ENCODE assay signal across 27 cellular contexts in genomic region chr6:155349956-155350355, GRCh38.
"Had no signal": no experiment of that assay in that cellular context is flagged by ENCODE, and none has a peak within 500 bp of the region (broad histone marks: within the 10 kb centered on the region; RNA-seq: fewer than 3 reads in every experiment).

No MANE protein-coding gene starts in this region.

- H3K27me3 ChIP-seq: hepatocyte, neural progenitor cell, neutrophil, right atrium auricular region, right lobe of liver, transverse colon, upper lobe of left lung, vagina had no signal

- H3K9me3 ChIP-seq: right lobe of liver had no signal

- H3K4me3 ChIP-seq: hepatocyte, left ventricle myocardium inferior, lung, neural progenitor cell, psoas muscle, right atrium auricular region, right lobe of liver, smooth muscle cell, transverse colon, upper lobe of left lung, vagina had no signal

- H3K27ac ChIP-seq: hepatocyte, left ventricle myocardium inferior, neural progenitor cell, neutrophil, parathyroid adenoma, psoas muscle, right atrium auricular region, right lobe of liver, transverse colon, upper lobe of left lung, vagina had no signal

- H3K9ac ChIP-seq: neural progenitor cell, parathyroid adenoma had no signal

- H3K4me3 Mint-ChIP-seq: mesothelial cell of epicardium; naive thymus-derived CD8-positive, alpha-beta T cell; nephron; neural progenitor cell; stimulated activated memory B cell treated with anti-CD40 and anti-IgM and Interleukin-4, amounts not matched to agents 10 μg/mL and 1 μg/mL and 100 μg/mL, for 72 hours; stimulated activated naive CD8-positive, alpha-beta T cell treated with anti-CD3 and anti-CD28 coated beads, Interleukin-15, amount 100 ng/mL, for 72 hours had no signal

- H3K4me2 ChIP-seq: hepatocyte, neural progenitor cell, smooth muscle cell had no signal

- H3K36me3 ChIP-seq: left ventricle myocardium inferior, neural progenitor cell, neutrophil, right atrium auricular region, right lobe of liver, transverse colon, upper lobe of left lung, vagina had no signal

- ATAC-seq: naive thymus-derived CD8-positive, alpha-beta T cell; psoas muscle; right lobe of liver; stimulated activated memory B cell treated with anti-CD40 and anti-IgM and Interleukin-4, amounts not matched to agents 10 μg/mL and 1 μg/mL and 100 μg/mL, for 72 hours; stimulated activated naive CD8-positive, alpha-beta T cell treated with anti-CD3 and anti-CD28 coated beads, Interleukin-15, amount 100 ng/mL, for 72 hours had no signal

- H3K4me1 ChIP-seq: left ventricle myocardium inferior, neural progenitor cell, parathyroid adenoma, psoas muscle, right atrium auricular region, right lobe of liver, transverse colon, upper lobe of left lung, vagina had no signal

- H3K27ac Mint-ChIP-seq: mesothelial cell of epicardium; nephron; neural progenitor cell; stimulated activated memory B cell treated with anti-CD40 and anti-IgM and Interleukin-4, amounts not matched to agents 10 μg/mL and 1 μg/mL and 100 μg/mL, for 72 hours; stimulated activated naive CD8-positive, alpha-beta T cell treated with anti-CD3 and anti-CD28 coated beads, Interleukin-15, amount 100 ng/mL, for 72 hours had no signal

- H2AFZ ChIP-seq: hepatocyte, neural progenitor cell, parathyroid adenoma had no signal

- DNase-seq: islet precursor cell; left ventricle myocardium inferior; mesendoderm; naive thymus-derived CD8-positive, alpha-beta T cell; occipital lobe; psoas muscle; right lobe of liver; stimulated activated CD4-positive, alpha-beta T cell treated with anti-CD3 and anti-CD28 coated beads, Interleukin-1b, Interleukin-23, amount 100 ng/mL, for 48 hours; stimulated activated CD4-positive, alpha-beta T cell treated with anti-CD3 and anti-CD28 coated beads, Interleukin-2, amount 100 ng/mL, for 48 hours; stimulated activated CD4-positive, alpha-beta T cell treated with anti-CD3 and anti-CD28 coated beads, Interleukin-4, amount 100 ng/mL, for 4 hours; stimulated activated CD8-positive, alpha-beta memory T cell treated with anti-CD3 and anti-CD28 coated beads, Interleukin-4, amount 100 ng/mL, for 48 hours; stimulated activated naive CD4-positive, alpha-beta T cell treated with Interleukin-2 at 50 U/mL for 16 hours; stimulated activated naive CD8-positive, alpha-beta T cell treated with anti-CD3 and anti-CD28 coated beads, Interleukin-15, amount 100 ng/mL, for 72 hours; substantia nigra; transverse colon; upper lobe of left lung had no signal

- H3K36me3 Mint-ChIP-seq: mesothelial cell of epicardium had no signal

- H3K79me2 ChIP-seq: hepatocyte, parathyroid adenoma had no signal

- H3K27me3 Mint-ChIP-seq: stimulated activated memory B cell treated with anti-CD40 and anti-IgM and Interleukin-4, amounts not matched to agents 10 μg/mL and 1 μg/mL and 100 μg/mL, for 72 hours; stimulated activated naive CD8-positive, alpha-beta T cell treated with anti-CD3 and anti-CD28 coated beads, Interleukin-15, amount 100 ng/mL, for 72 hours had no signal

- H3K4me1 Mint-ChIP-seq: mesothelial cell of epicardium, nephron, neural progenitor cell had no signal
